12 cellular contexts compared by ENCODE assay signal in the genomic region with DNA sequence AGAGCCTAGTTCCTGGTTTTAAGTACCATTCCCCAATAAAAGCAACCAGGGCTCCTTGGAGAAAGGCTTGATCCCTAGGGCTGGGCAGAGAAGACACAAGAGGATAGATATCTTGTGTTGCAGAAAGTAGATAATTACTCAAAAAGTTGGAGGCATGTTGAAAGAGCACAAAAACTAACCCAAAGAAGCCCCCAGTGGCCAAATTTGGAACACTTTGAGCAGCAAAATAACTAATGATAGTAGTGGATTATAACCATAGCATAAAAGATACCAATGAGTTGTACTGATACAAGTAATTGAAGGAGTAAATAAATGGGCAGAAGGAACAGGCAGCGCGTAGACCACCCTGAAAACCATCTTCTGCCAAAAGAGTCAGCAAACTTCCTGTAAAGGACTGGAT. TPM values are rescaled to one million over a fixed set of nuclear protein-coding genes. Genes with fewer than 3 reads are reported as not detected.
DNase-seq lines count a peak whose midpoint lies in the region; ATAC-seq and TF ChIP-seq lines count a peak whose summit lies in the region.
"Had no signal": no experiment of that assay in that cellular context is flagged by ENCODE, and none has a peak within 500 bp of the region (broad histone marks: within the 10 kb centered on the region; RNA-seq: fewer than 3 reads in every experiment).

No MANE protein-coding gene starts in this region.

- H3K9me3 ChIP-seq in heart left ventricle, result no peaks in the 10 kb centered on the region
- no peaks in the 10 kb centered on the region for H3K9me3 ChIP-seq in right atrium auricular region
- H3K9me3 ChIP-seq in fibroblast of lung (ENCODE audit: control insufficient read depth, insufficient read depth, low read depth, low read length), result no peaks in the 10 kb centered on the region
- H3K9me3 ChIP-seq: SJSA1 had no signal

- DNase-seq in heart left ventricle (no peak), right atrium auricular region (ENCODE audit: low spot score) (no peak), RKO (ENCODE audit: low spot score) (peak; percentile 39), fibroblast of lung (ENCODE audit: low read depth in 2 of 2) (peak in 1 of 2 donors; percentile 17), type B pancreatic cell (ENCODE audit: extremely low spot score, unreplicated experiment) (no peak), KBM-7 (no peak), NCI-H2227 treated with DMSO at 0.1 percent for 48 hours (lab: John Stamatoyannopoulos, UW) (no peak)
- DNase-seq: activated naive CD4-positive, alpha-beta T cell treated with anti-CD3 and anti-CD28 coated beads, Interleukin-2, amount 10 ng/mL, durations not matched to agents 7 days and 5 days had no signal

- no peaks in the 10 kb centered on the region for H3K27me3 Mint-ChIP-seq in type B pancreatic cell
- H3K27me3 Mint-ChIP-seq: activated naive CD4-positive, alpha-beta T cell treated with anti-CD3 and anti-CD28 coated beads, Interleukin-2, amount 10 ng/mL, durations not matched to agents 7 days and 5 days had no signal

- no peak overlapping the region for H3K4me3 ChIP-seq in heart left ventricle
- no peak overlapping the region for H3K4me3 ChIP-seq in right atrium auricular region
- no peak overlapping the region for H3K4me3 ChIP-seq in fibroblast of lung (replicated peaks in 1 of 4; ENCODE audit: control extremely low read depth in 1 of 4, insufficient read depth in 1 of 4, low read depth in 3 of 4, low read length in 4 of 4)
- H3K4me3 ChIP-seq: SJSA1 had no signal

- no peaks in the 10 kb centered on the region for H4K20me1 ChIP-seq in fibroblast of lung (ENCODE audit: control insufficient read depth, extremely low read depth, insufficient read depth, low read length)

- no peak overlapping the region for H3K9ac ChIP-seq in fibroblast of lung (ENCODE audit: insufficient read depth, low read length)

- TF ChIP-seq CTCF in heart left ventricle (IDR thresholded peaks at IDR 0.05) (peak in 9 of 12 donors; percentile 17 to 52 (median 36)), right atrium auricular region (IDR thresholded peaks at IDR 0.05) (peak in 1 of 2 donors; percentile 46), fibroblast of lung (conservative IDR thresholded peaks at IDR 0.05 in 1 of 2, IDR thresholded peaks at IDR 0.05 in 1 of 2; ENCODE audit: low read depth in 1 of 2, low read length in 2 of 2) (peak; percentile 47 to 64), type B pancreatic cell (conservative IDR thresholded peaks at IDR 0.05) (peak; percentile 68)

- no peak overlapping the region for H3K4me3 Mint-ChIP-seq in type B pancreatic cell
- H3K4me3 Mint-ChIP-seq: activated naive CD4-positive, alpha-beta T cell treated with anti-CD3 and anti-CD28 coated beads, Interleukin-2, amount 10 ng/mL, durations not matched to agents 7 days and 5 days had no signal

- H3K27ac ChIP-seq in heart left ventricle (no peak overlapping the region), right atrium auricular region (no peak overlapping the region), fibroblast of lung (ENCODE audit: insufficient read depth, low read length) (no peak overlapping the region)
- H3K27ac ChIP-seq: SJSA1 had no signal

- ATAC-seq in heart left ventricle, result no peak
- ATAC-seq in HG03521 (IDR thresholded peaks at IDR 0.05; ENCODE audit: unreplicated experiment), result no peak
- ATAC-seq: sciatic nerve had no signal

- H2AFZ ChIP-seq in fibroblast of lung (ENCODE audit: low read length), result no peak overlapping the region

- TF ChIP-seq POLR2A in heart left ventricle (IDR thresholded peaks at IDR 0.05), result no peak

- H3K27ac Mint-ChIP-seq in type B pancreatic cell, result no peak overlapping the region
- H3K27ac Mint-ChIP-seq: activated naive CD4-positive, alpha-beta T cell treated with anti-CD3 and anti-CD28 coated beads, Interleukin-2, amount 10 ng/mL, durations not matched to agents 7 days and 5 days had no signal

- H3K36me3 Mint-ChIP-seq in type B pancreatic cell, result peaks cover 33% of the 10 kb centered on the region

- WGBS in heart left ventricle, 4 donors, result 86 to 98% (median 94%) methylated on average over 2 of the region's 2 CpGs

- peaks cover 0 to 49% (median 29%) of the 10 kb centered on the region in 12 donors for H3K4me1 ChIP-seq in heart left ventricle
- H3K4me1 ChIP-seq in right atrium auricular region, result peaks cover 0 to 27% of the 10 kb centered on the region in 2 donors
- peaks cover 4% of the 10 kb centered on the region for H3K4me1 ChIP-seq in fibroblast of lung (ENCODE audit: control insufficient read depth, extremely low read depth, insufficient read depth, low read length)

- H3K4me1 Mint-ChIP-seq in type B pancreatic cell (ENCODE audit: unreplicated experiment), result peaks cover 21% of the 10 kb centered on the region

- no peaks in the 10 kb centered on the region for H3K9me3 Mint-ChIP-seq in type B pancreatic cell
- H3K9me3 Mint-ChIP-seq: activated naive CD4-positive, alpha-beta T cell treated with anti-CD3 and anti-CD28 coated beads, Interleukin-2, amount 10 ng/mL, durations not matched to agents 7 days and 5 days had no signal

- H3K27me3 ChIP-seq in heart left ventricle (no peaks in the 10 kb centered on the region), right atrium auricular region (no peaks in the 10 kb centered on the region), fibroblast of lung (ENCODE audit: control insufficient read depth, insufficient read depth, low read length) (no peaks in the 10 kb centered on the region)
- H3K27me3 ChIP-seq: SJSA1 had no signal

- in situ Hi-C loops in KBM-7 (cut with MboI; ENCODE audit: low pct_unique_long_range_greater_than_20kb, low sequenced_read_pairs), result no loop called here

- no peak overlapping the region for H3K4me2 ChIP-seq in fibroblast of lung (ENCODE audit: extremely low read depth, insufficient read depth, low read length)

- H3K36me3 ChIP-seq in heart left ventricle (peaks cover 0 to 34% (median 26%) of the 10 kb centered on the region in 9 donors), right atrium auricular region (peaks cover 14% of the 10 kb centered on the region), fibroblast of lung (ENCODE audit: control insufficient read depth, insufficient read depth, low read length) (peaks cover 3% of the 10 kb centered on the region)

- intact Hi-C loops in heart left ventricle (cut with DNase I), result no loop called here

- H3K79me2 ChIP-seq in fibroblast of lung (ENCODE audit: control insufficient read depth, insufficient read depth, low read length), result peaks cover 16% of the 10 kb centered on the region

RNA-seq across cellular contexts. Expression of a gene that starts 12.0 kb away (rescaled TPM):
- total RNA-seq in heart left ventricle (10 to 100 TPM; 23.8 to 87.3 (median 30.7) TPM), right atrium auricular region (10 to 100 TPM; 38.9 to 52.5 TPM), fibroblast of lung (36.7 and 58.8 TPM in 2 replicates), type B pancreatic cell (ENCODE audit: low replicate concordance) (45.5 and 49.7 TPM in 2 replicates)
- polyA plus RNA-seq in heart left ventricle (10 to 100 TPM; 34.8 to 52.5 TPM), fibroblast of lung (72.1 and 72.5 TPM in 2 replicates)
- 58.8 and 65.4 TPM in 2 replicates for polyA plus RNA-seq in fibroblast of lung (2012)
- 9.8 and 57.0 TPM in 2 replicates for polyA minus RNA-seq in fibroblast of lung (ENCODE audit: low replicate concordance)

RNA-seq across cellular contexts. Expression of a gene that starts 12.1 kb away (rescaled TPM):
- 10 to 100 TPM; 40.5 to 94.7 (median 52.7) TPM for total RNA-seq in heart left ventricle
- polyA plus RNA-seq in heart left ventricle, result 10 to 100 TPM; 17.9 to 54.0 TPM
- 10 to 100 TPM; 40.6 to 60.5 TPM for total RNA-seq in right atrium auricular region
- total RNA-seq in fibroblast of lung, result 37.8 and 53.2 TPM in 2 replicates
- polyA plus RNA-seq in fibroblast of lung, result 126 and 155 TPM in 2 replicates
- polyA plus RNA-seq in fibroblast of lung (2012), result 67.6 and 74.7 TPM in 2 replicates
- 352 and 406 TPM in 2 replicates for polyA minus RNA-seq in fibroblast of lung (ENCODE audit: low replicate concordance)
- total RNA-seq in type B pancreatic cell (ENCODE audit: low replicate concordance), result 83.6 and 112 TPM in 2 replicates

RNA-seq across cellular contexts. Expression of a gene that starts 38.0 kb away (rescaled TPM):
- total RNA-seq in heart left ventricle (100 to 1,000 TPM in 2 of 9 donors, 10 to 100 TPM in 7; 34.8 to 131 (median 71.3) TPM), right atrium auricular region (100 to 1,000 TPM; 138 to 180 TPM), fibroblast of lung (20.0 and 56.3 TPM in 2 replicates), type B pancreatic cell (ENCODE audit: low replicate concordance) (0.43 and 1.2 TPM in 2 replicates)
- polyA plus RNA-seq in heart left ventricle (100 to 1,000 TPM; 114 to 205 TPM), fibroblast of lung (49.2 and 87.2 TPM in 2 replicates)
- 93.0 and 161 TPM in 2 replicates for polyA plus RNA-seq in fibroblast of lung (2012)
- 15.2 and 32.2 TPM in 2 replicates for polyA minus RNA-seq in fibroblast of lung (ENCODE audit: low replicate concordance)
- total RNA-seq: Daoy had no signal
